In genomic region chr3:19899264-19899663, GRCh38 we compare ENCODE assay signal across 12 cellular contexts. TPM values are rescaled to one million over a fixed set of nuclear protein-coding genes. Genes with fewer than 3 reads are reported as not detected.
DNase-seq lines count a peak whose midpoint lies in the region; ATAC-seq and TF ChIP-seq lines count a peak whose summit lies in the region.
"Had no signal": no experiment of that assay in that cellular context is flagged by ENCODE, and none has a peak within 500 bp of the region (broad histone marks: within the 10 kb centered on the region; RNA-seq: fewer than 3 reads in every experiment).

No MANE protein-coding gene starts in this region.

- H3K36me3 Mint-ChIP-seq in Caco-2 (ENCODE audit: insufficient read depth, unreplicated experiment), result no peaks in the 10 kb centered on the region
- H3K36me3 Mint-ChIP-seq: CD4-positive, CD25-positive, alpha-beta regulatory T cell had no signal

- intact Hi-C loops in Caco-2 (cut with micrococcal nuclease; ENCODE audit: unreplicated experiment) (loop anchor here (2.0 kb wide), 2 partner anchors 38 to 48 kb away; partner anchors contain the start of gene RAB5A), right lobe of liver (cut with DNase I) (no loop called here)

- POLR2A ChIA-PET in Caco-2 (lab: Charles Lee), result interaction anchor here (0.5 kb wide), 1 partner anchor 125 kb away, joined by 3 read pairs; no protein-coding TSS in a partner anchor

- peak overlapping the region; percentile 26 for H3K27ac ChIP-seq in SJSA1
- H3K27ac ChIP-seq in right lobe of liver, result peak overlapping the region in 1 of 3 donors; percentile 30
- H3K27ac ChIP-seq: BLaER1 treated with 17β-estradiol and CSF1 and Interleukin-3, amounts not matched to agents 10 nM and 100 nM had no signal

- no peaks in the 10 kb centered on the region for H3K27me3 Mint-ChIP-seq in Caco-2 (ENCODE audit: insufficient read depth, unreplicated experiment)
- H3K27me3 Mint-ChIP-seq: CD4-positive, CD25-positive, alpha-beta regulatory T cell had no signal

- no peaks in the 10 kb centered on the region for H3K9me3 Mint-ChIP-seq in Caco-2 (ENCODE audit: unreplicated experiment)
- H3K9me3 Mint-ChIP-seq: CD4-positive, CD25-positive, alpha-beta regulatory T cell had no signal

- H3K27me3 ChIP-seq in Caco-2 (replicated peaks; ENCODE audit: control insufficient read depth, insufficient read depth, low read length) (no peaks in the 10 kb centered on the region), SJSA1 (replicated peaks) (no peaks in the 10 kb centered on the region), right lobe of liver (no peaks in the 10 kb centered on the region)
- H3K27me3 ChIP-seq: BLaER1 treated with 17β-estradiol and CSF1 and Interleukin-3, amounts not matched to agents 10 nM and 100 nM had no signal

- H3K36me3 ChIP-seq in Caco-2 (ENCODE audit: control insufficient read depth, insufficient read depth, low read length), result no peaks in the 10 kb centered on the region
- no peaks in the 10 kb centered on the region for H3K36me3 ChIP-seq in SJSA1
- H3K36me3 ChIP-seq in right lobe of liver, result no peaks in the 10 kb centered on the region
- H3K36me3 ChIP-seq: BLaER1 treated with 17β-estradiol and CSF1 and Interleukin-3, amounts not matched to agents 10 nM and 100 nM; HAP-1 had no signal

- 27% methylated on average over 2 of the region's 2 CpGs for WGBS in right lobe of liver (ENCODE audit: insufficient coverage, low coverage, low lambda C conversion rate, missing lambda C conversion rate)

- H3K4me1 ChIP-seq in Caco-2 (peaks cover 18% of the 10 kb centered on the region; the same call in 1 of the 2 replicates), SJSA1 (replicated peaks) (peaks cover 25% of the 10 kb centered on the region), right lobe of liver (peaks cover 0 to 35% (median 9%) of the 10 kb centered on the region in 4 donors)

- CTCF ChIA-PET in Caco-2 (lab: Charles Lee), result no interaction called here

- ATAC-seq in right lobe of liver (peak; percentile 24 to 70 (median 62)), GM19467 (IDR thresholded peaks at IDR 0.05; ENCODE audit: unreplicated experiment) (no peak), GM18867 (IDR thresholded peaks at IDR 0.05; ENCODE audit: unreplicated experiment) (no peak)

- peak overlapping the region; percentile 61 for H3K27ac Mint-ChIP-seq in Caco-2 (ENCODE audit: unreplicated experiment)
- H3K27ac Mint-ChIP-seq: CD4-positive, CD25-positive, alpha-beta regulatory T cell had no signal

- BruUV-seq in Caco-2 (replicated peaks; lab: Mats Ljungman, UMichigan), result no TSS peak

- peaks cover 12% of the 10 kb centered on the region for H3K4me1 Mint-ChIP-seq in Caco-2 (ENCODE audit: low read depth, unreplicated experiment)

- H3K4me3 ChIP-seq in Caco-2 (ENCODE audit: low read depth, low read length) (no peak overlapping the region), SJSA1 (no peak overlapping the region), right lobe of liver (no peak overlapping the region)
- H3K4me3 ChIP-seq: BLaER1 treated with 17β-estradiol and CSF1 and Interleukin-3, amounts not matched to agents 10 nM and 100 nM; HAP-1 had no signal

- peak overlapping the region; percentile 34 for H3K4me3 Mint-ChIP-seq in Caco-2 (ENCODE audit: unreplicated experiment)
- H3K4me3 Mint-ChIP-seq: CD4-positive, CD25-positive, alpha-beta regulatory T cell had no signal

- TF ChIP-seq CTCF in Caco-2 (IDR thresholded peaks at IDR 0.05; ENCODE audit: insufficient read depth in 1 of 2, low read depth in 1 of 2, low read length in 1 of 2, severe bottlenecking in 1 of 2, unreplicated experiment in 1 of 2) (no peak), right lobe of liver (IDR thresholded peaks at IDR 0.05) (no peak)

- no peak for DNase-seq in Caco-2
- DNase-seq in SJSA1 (ENCODE audit: low read depth in 1 of 2, low spot score in 2 of 2), result no peak
- no peak for DNase-seq in right lobe of liver
- no peak for DNase-seq in activated effector memory CD4-positive, alpha-beta T cell treated with Interleukin-2 at 50 U/mL for 16 hours
- DNase-seq: ACHN; CD4-positive, CD25-positive, alpha-beta regulatory T cell; DMS153; DMS79 treated with DMSO at 0.1 percent for 48 hours had no signal

- no peak for TF ChIP-seq POLR2A in right lobe of liver (IDR thresholded peaks at IDR 0.05)

- H3K9me3 ChIP-seq in Caco-2 (no peaks in the 10 kb centered on the region), SJSA1 (replicated peaks) (no peaks in the 10 kb centered on the region), right lobe of liver (no peaks in the 10 kb centered on the region)
- H3K9me3 ChIP-seq: BLaER1 treated with 17β-estradiol and CSF1 and Interleukin-3, amounts not matched to agents 10 nM and 100 nM; HAP-1 had no signal

RNA-seq across cellular contexts. Expression of gene EFHB, which starts 34.8 kb away (rescaled TPM):
- total RNA-seq in Caco-2 (2022) (0.39 and 1.4 TPM in 2 replicates), right lobe of liver (1 to 10 TPM in 1 of 6 experiments, under 1 TPM in 1, not detected in 4; 0.70 to 1.3 TPM)
- total RNA-seq in SJSA1 (2014; rRNA removed; shearing (Covaris generic)), result 0.11 and 0.88 TPM in 2 replicates

RNA-seq across cellular contexts. Expression of gene RAB5A, which starts 47.6 kb away (rescaled TPM):
- total RNA-seq in Caco-2 (2022), result 63.1 and 69.5 TPM in 2 replicates
- total RNA-seq in SJSA1 (2014; rRNA removed; shearing (Covaris generic)), result 26.6 and 57.6 TPM in 2 replicates
- 10 to 100 TPM; 23.9 to 44.1 (median 30.8) TPM for total RNA-seq in right lobe of liver

Comparison
In these comparisons a context has a peak if more than half of its experiments do, and no peak if none do; other contexts are left out.
1. ATAC-seq: peak in right lobe of liver (4 of 4); none in GM19467 (single experiment) and GM18867 (single experiment).